ENCODE assay signal across 33 cellular contexts in the genomic region with DNA sequence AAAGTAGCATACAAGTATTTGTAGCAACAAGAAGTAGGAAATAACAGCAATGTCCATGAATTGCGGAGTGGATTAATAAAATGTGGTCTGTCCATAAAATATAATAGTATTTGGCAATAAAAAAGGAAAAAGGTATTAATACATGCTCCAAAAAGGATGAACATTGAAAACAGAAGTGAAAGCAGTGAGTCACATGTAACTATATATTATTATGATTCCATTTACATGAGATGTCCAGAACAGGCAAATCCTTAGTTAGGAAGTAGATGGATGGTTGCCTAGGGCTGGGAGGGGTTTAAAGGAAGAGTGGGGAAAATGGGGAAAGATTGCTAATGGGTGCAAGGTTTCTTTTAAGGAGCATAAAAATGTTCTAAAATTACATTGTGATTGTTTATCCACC. TPM values are rescaled to one million over a fixed set of nuclear protein-coding genes. Genes with fewer than 3 reads are reported as not detected.
DNase-seq lines count a peak whose midpoint lies in the region; ATAC-seq and TF ChIP-seq lines count a peak whose summit lies in the region.
"Had no signal": no experiment of that assay in that cellular context is flagged by ENCODE, and none has a peak within 500 bp of the region (broad histone marks: within the 10 kb centered on the region; RNA-seq: fewer than 3 reads in every experiment).

No MANE protein-coding gene starts in this region.

- no peaks in the 10 kb centered on the region for H3K4me1 Mint-ChIP-seq in activated naive CD4-positive, alpha-beta T cell treated with anti-CD3 and anti-CD28 coated beads, Interleukin-2, amount 10 ng/mL, durations not matched to agents 7 days and 5 days

- peak; percentile 16 for DNase-seq in HS-5 (ENCODE audit: low read depth)
- no peak for DNase-seq in OCI-LY7 (ENCODE audit: low spot score)
- peak; percentile 18 for DNase-seq in fibroblast of mammary gland (ENCODE audit: low read depth)
- DNase-seq in activated naive CD4-positive, alpha-beta T cell treated with anti-CD3 and anti-CD28 coated beads, Interleukin-2, amount 10 ng/mL, durations not matched to agents 7 days and 5 days, result no peak
- DNase-seq: CD8-positive, alpha-beta T cell; DMS 273 treated with DMSO at 0.1 percent for 48 hours; DMS79; EL; GDM1; GOT3; Kasumi-1; NCI-H1048; NCI-H1417; NCI-H1694 treated with DMSO at 0.1 percent for 48 hours; NCI-H2081; NCI-H2171; NCI-H226; NCI-H510A; NCI-H69; PC-9; Right ventricle myocardium superior; RPMI8226; T-helper 1 cell had no signal

- H4K20me1 ChIP-seq in OCI-LY7 (ENCODE audit: insufficient read depth, low read length), result no peaks in the 10 kb centered on the region

- BruUV-seq in OCI-LY7 (replicated peaks; lab: Mats Ljungman, UMichigan), result no TSS peak

- ATAC-seq in GM19351 (IDR thresholded peaks at IDR 0.05; ENCODE audit: unreplicated experiment), result peak; percentile 39
- ATAC-seq in GM18520 (IDR thresholded peaks at IDR 0.05; ENCODE audit: unreplicated experiment), result no peak
- no peak for ATAC-seq in HG02588 (IDR thresholded peaks at IDR 0.05; ENCODE audit: unreplicated experiment)
- ATAC-seq: A549; CD8-positive, alpha-beta T cell; K562 had no signal

- peaks cover 6% of the 10 kb centered on the region for H3K27me3 Mint-ChIP-seq in activated naive CD4-positive, alpha-beta T cell treated with anti-CD3 and anti-CD28 coated beads, Interleukin-2, amount 10 ng/mL, durations not matched to agents 7 days and 5 days

- POLR2A ChIA-PET in OCI-LY7 (lab: Charles Lee), result no interaction called here

- CTCF ChIA-PET in OCI-LY7 (lab: Charles Lee; ENCODE audit: unreplicated experiment), result no interaction called here
- CTCF ChIA-PET in activated naive CD4-positive, alpha-beta T cell treated with anti-CD3 and anti-CD28 coated beads, Interleukin-2, amount 10 ng/mL, durations not matched to agents 7 days and 5 days (lab: Charles Lee), result no interaction called here

- H3K27ac Mint-ChIP-seq in activated naive CD4-positive, alpha-beta T cell treated with anti-CD3 and anti-CD28 coated beads, Interleukin-2, amount 10 ng/mL, durations not matched to agents 7 days and 5 days, result no peak overlapping the region
- H3K27ac Mint-ChIP-seq: CD8-positive, alpha-beta T cell; T-helper 2 cell treated with Interferon-gamma antibody and Interleukin-4, amounts not matched to agents 5 μg/mL and 100 μg/mL, for 36 hours had no signal

- peaks cover 7% of the 10 kb centered on the region; the same call in 1 of the 2 replicates for H3K9me3 ChIP-seq in OCI-LY7 (ENCODE audit: low read length)
- H3K9me3 ChIP-seq: A549, HAP-1, SJSA1 had no signal

- H3K36me3 Mint-ChIP-seq in activated naive CD4-positive, alpha-beta T cell treated with anti-CD3 and anti-CD28 coated beads, Interleukin-2, amount 10 ng/mL, durations not matched to agents 7 days and 5 days, result no peaks in the 10 kb centered on the region
- H3K36me3 Mint-ChIP-seq: CD8-positive, alpha-beta T cell had no signal

- H3K4me3 ChIP-seq in OCI-LY7 (ENCODE audit: low read depth, low read length, poor library complexity, severe bottlenecking), result no peak overlapping the region
- no peak overlapping the region for H3K4me3 ChIP-seq in fibroblast of mammary gland (ENCODE audit: control insufficient read depth, low read depth, low read length)
- H3K4me3 ChIP-seq: A549, HAP-1, K562, PC-9, SJSA1 had no signal

- H3K4me3 Mint-ChIP-seq in activated naive CD4-positive, alpha-beta T cell treated with anti-CD3 and anti-CD28 coated beads, Interleukin-2, amount 10 ng/mL, durations not matched to agents 7 days and 5 days, result no peak overlapping the region
- H3K4me3 Mint-ChIP-seq: CD8-positive, alpha-beta T cell; T-helper 2 cell treated with Interferon-gamma antibody and Interleukin-4, amounts not matched to agents 5 μg/mL and 100 μg/mL, for 36 hours had no signal

- no peaks in the 10 kb centered on the region for H3K9me3 Mint-ChIP-seq in activated naive CD4-positive, alpha-beta T cell treated with anti-CD3 and anti-CD28 coated beads, Interleukin-2, amount 10 ng/mL, durations not matched to agents 7 days and 5 days
- H3K9me3 Mint-ChIP-seq: CD8-positive, alpha-beta T cell; T-helper 2 cell treated with Interferon-gamma antibody and Interleukin-4, amounts not matched to agents 5 μg/mL and 100 μg/mL, for 36 hours had no signal

- peaks cover 15% of the 10 kb centered on the region for H3K4me1 ChIP-seq in OCI-LY7 (ENCODE audit: insufficient read depth, low read length, poor library complexity, severe bottlenecking)
- H3K4me1 ChIP-seq: A549, HAP-1, SJSA1 had no signal

- H2AFZ ChIP-seq in OCI-LY7 (ENCODE audit: low read length), result no peak overlapping the region
- H2AFZ ChIP-seq: PC-9 had no signal

- H3K36me3 ChIP-seq in OCI-LY7 (ENCODE audit: insufficient read depth, low read length), result no peaks in the 10 kb centered on the region
- H3K36me3 ChIP-seq: HAP-1, SJSA1 had no signal

- no peak overlapping the region for H3K27ac ChIP-seq in OCI-LY7 (ENCODE audit: low read depth, low read length, poor library complexity, severe bottlenecking)
- H3K27ac ChIP-seq: A549, C4-2B, HL-60, PC-9, SJSA1 had no signal

- H3K4me2 ChIP-seq in OCI-LY7 (ENCODE audit: low read length), result 0 out of 2 replicates have a peak overlapping the region, but pooled peaks have one; percentile 6
- H3K4me2 ChIP-seq: A549, PC-9 had no signal

- no peaks in the 10 kb centered on the region for H3K9me2 ChIP-seq in OCI-LY7 (ENCODE audit: insufficient read depth, low read length)

- no peak for TF ChIP-seq CTCF in OCI-LY7 (conservative IDR thresholded peaks at IDR 0.05; ENCODE audit: low read length)
- TF ChIP-seq CTCF in fibroblast of mammary gland (conservative IDR thresholded peaks at IDR 0.05; ENCODE audit: control insufficient read depth, insufficient read depth, low read depth, low read length), result no peak

- H3K79me2 ChIP-seq in OCI-LY7 (ENCODE audit: insufficient read depth, low read depth, low read length), result no peaks in the 10 kb centered on the region

- intact Hi-C loops in OCI-LY7 (cut with micrococcal nuclease; ENCODE audit: unreplicated experiment), result no loop called here

RNA-seq across cellular contexts. Expression of a gene that starts 44.5 kb away (rescaled TPM):
- total RNA-seq in OCI-LY7 (2014; rRNA removed; shearing (Covaris generic)), result 57.4 and 60.7 TPM in 2 replicates
- total RNA-seq in OCI-LY7 (2022), result 27.1 and 40.2 TPM in 2 replicates

Comparison
In these comparisons a context has a peak if more than half of its experiments do, and no peak if none do; other contexts are left out.
1. DNase-seq: peak in HS-5 (single experiment) and fibroblast of mammary gland (single experiment); none in OCI-LY7 (single experiment) and activated naive CD4-positive, alpha-beta T cell treated with anti-CD3 and anti-CD28 coated beads, Interleukin-2, amount 10 ng/mL, durations not matched to agents 7 days and 5 days (single experiment).